17 cellular contexts compared by ENCODE assay signal in genomic region chr20:62051901-62052255, GRCh38.
"Had no signal": no experiment of that assay in that cellular context is flagged by ENCODE, and none has a peak within 500 bp of the region (broad histone marks: within the 10 kb centered on the region; RNA-seq: fewer than 3 reads in every experiment).

No MANE protein-coding gene starts in this region.

- H3K27ac ChIP-seq: epithelial cell of prostate, upper lobe of left lung had no signal

- DNase-seq: activated B cell treated with CpG ODN at 0.5 μM for 24 hours; activated CD4-positive, alpha-beta memory T cell treated with anti-CD3 and anti-CD28 coated beads for 36 hours; activated CD4-positive, alpha-beta T cell treated with anti-CD3 and anti-CD28 coated beads for 4 hours; activated naive CD4-positive, alpha-beta T cell treated with Interleukin-2 at 50 U/mL for 16 hours; activated naive CD8-positive, alpha-beta T cell treated with anti-CD3 and anti-CD28 coated beads, Interleukin-2, amount 10 ng/mL, durations not matched to agents 7 days and 5 days; activated T-cell treated with anti-CD3 and anti-CD28 coated beads, Interleukin-2, amount 50 U/mL, for 1 hour; hippocampal formation; midbrain; nucleus accumbens; retina; stimulated activated CD4-positive, alpha-beta T cell treated with anti-CD3 and anti-CD28 coated beads, Interleukin-2, amount 100 ng/mL, for 24 hours had no signal

- H3K27me3 Mint-ChIP-seq: activated B cell treated with CpG ODN at 0.5 μM for 24 hours; activated CD4-positive, alpha-beta memory T cell treated with anti-CD3 and anti-CD28 coated beads for 36 hours; activated naive CD8-positive, alpha-beta T cell treated with anti-CD3 and anti-CD28 coated beads, Interleukin-2, amount 10 ng/mL, durations not matched to agents 7 days and 5 days; activated T-helper 17 cell treated with anti-CD3 and anti-CD28 coated beads, Interleukin-2, amount 50 U/mL, for 72 hours; stimulated activated naive CD8-positive, alpha-beta T cell treated with anti-CD3 and anti-CD28 coated beads, Interleukin-15, Interleukin-2, amounts not matched to agents 100 ng/mL and 50 ng/mL, for 24 hours had no signal

- ATAC-seq: activated T-helper 17 cell treated with anti-CD3 and anti-CD28 coated beads, Interleukin-2, amount 50 U/mL, for 72 hours had no signal

- H3K36me3 Mint-ChIP-seq: activated naive CD8-positive, alpha-beta T cell treated with anti-CD3 and anti-CD28 coated beads, Interleukin-2, amount 10 ng/mL, durations not matched to agents 7 days and 5 days had no signal

- H3K27ac Mint-ChIP-seq: activated B cell treated with CpG ODN at 0.5 μM for 24 hours; activated CD4-positive, alpha-beta memory T cell treated with anti-CD3 and anti-CD28 coated beads for 36 hours; activated naive CD8-positive, alpha-beta T cell treated with anti-CD3 and anti-CD28 coated beads, Interleukin-2, amount 10 ng/mL, durations not matched to agents 7 days and 5 days; activated T-helper 17 cell treated with anti-CD3 and anti-CD28 coated beads, Interleukin-2, amount 50 U/mL, for 72 hours; nephron; stimulated activated naive CD8-positive, alpha-beta T cell treated with anti-CD3 and anti-CD28 coated beads, Interleukin-15, Interleukin-2, amounts not matched to agents 100 ng/mL and 50 ng/mL, for 24 hours had no signal

- H3K27me3 ChIP-seq: upper lobe of left lung had no signal

- H3K4me3 ChIP-seq: upper lobe of left lung had no signal

- H3K9me3 Mint-ChIP-seq: activated B cell treated with CpG ODN at 0.5 μM for 24 hours; activated CD4-positive, alpha-beta memory T cell treated with anti-CD3 and anti-CD28 coated beads for 36 hours; activated naive CD8-positive, alpha-beta T cell treated with anti-CD3 and anti-CD28 coated beads, Interleukin-2, amount 10 ng/mL, durations not matched to agents 7 days and 5 days; activated T-helper 17 cell treated with anti-CD3 and anti-CD28 coated beads, Interleukin-2, amount 50 U/mL, for 72 hours; nephron; stimulated activated naive CD8-positive, alpha-beta T cell treated with anti-CD3 and anti-CD28 coated beads, Interleukin-15, Interleukin-2, amounts not matched to agents 100 ng/mL and 50 ng/mL, for 24 hours had no signal

- H3K4me3 Mint-ChIP-seq: activated B cell treated with CpG ODN at 0.5 μM for 24 hours; activated CD4-positive, alpha-beta memory T cell treated with anti-CD3 and anti-CD28 coated beads for 36 hours; activated naive CD8-positive, alpha-beta T cell treated with anti-CD3 and anti-CD28 coated beads, Interleukin-2, amount 10 ng/mL, durations not matched to agents 7 days and 5 days; activated T-helper 17 cell treated with anti-CD3 and anti-CD28 coated beads, Interleukin-2, amount 50 U/mL, for 72 hours; endodermal cell; nephron; stimulated activated naive CD8-positive, alpha-beta T cell treated with anti-CD3 and anti-CD28 coated beads, Interleukin-15, Interleukin-2, amounts not matched to agents 100 ng/mL and 50 ng/mL, for 24 hours had no signal

- H3K9me3 ChIP-seq: upper lobe of left lung had no signal
